ENCODE assay signal across 8 cellular contexts in genomic region chr12:9449657-9450126, GRCh38.
DNase-seq lines count a peak whose midpoint lies in the region; ATAC-seq and TF ChIP-seq lines count a peak whose summit lies in the region.
"Not testable (repeated sequence)": the region's sequence is repeated elsewhere in the genome, so short reads cannot be mapped to it uniquely, and the experiment has no call there.

No MANE protein-coding gene starts in this region.

- H3K79me2 ChIP-seq in SK-N-SH (ENCODE audit: insufficient read depth): not testable (repeated sequence)

- H3K27ac Mint-ChIP-seq in CD8-positive, alpha-beta memory T cell: peak overlapping the region in 6 of 8 donors; percentile 62 to 85 (median 72)
- peak overlapping the region; percentile 70 for H3K27ac Mint-ChIP-seq in activated CD8-positive, alpha-beta T cell treated with anti-CD3 and anti-CD28 coated beads, Interleukin-2, amount 10 ng/mL, durations not matched to agents 7 days and 5 days
- not testable (repeated sequence) for H3K27ac Mint-ChIP-seq in MCF 10A (ENCODE audit: low read depth, unreplicated experiment)

- TF ChIP-seq POLR2A in NB4 (IDR thresholded peaks at IDR 0.05; ENCODE audit: extremely low read depth, insufficient read length); sigmoid colon (IDR thresholded peaks at IDR 0.05): not testable (repeated sequence)

- WGBS in SK-N-SH (ENCODE audit: low lambda C conversion rate): 81% methylated on average over 9 of the region's 9 CpGs
- 79 to 89% methylated on average over 9 of the region's 9 CpGs for WGBS in sigmoid colon, 2 donors

- not testable (repeated sequence) for H4K20me1 ChIP-seq in SK-N-SH (ENCODE audit: insufficient read depth)

- not testable (repeated sequence) for BruUV-seq in MCF 10A (replicated peaks; lab: Mats Ljungman, UMichigan)

- H3K9me3 Mint-ChIP-seq in CD8-positive, alpha-beta memory T cell; activated CD8-positive, alpha-beta T cell treated with anti-CD3 and anti-CD28 coated beads, Interleukin-2, amount 10 ng/mL, durations not matched to agents 7 days and 5 days (ENCODE audit: insufficient read depth); MCF 10A (ENCODE audit: unreplicated experiment): not testable (repeated sequence)

- not testable (repeated sequence) for H3K9me3 ChIP-seq in CD8-positive, alpha-beta memory T cell (ENCODE audit: low read length); SK-N-SH; sigmoid colon

- not testable (repeated sequence) for H3K4me1 ChIP-seq in CD8-positive, alpha-beta memory T cell (ENCODE audit: insufficient read depth, low read length); SK-N-SH (ENCODE audit: control insufficient read depth in 1 of 2, insufficient read depth in 2 of 2, low read depth in 1 of 2, low read length in 1 of 2); sigmoid colon

- peak in 1 of 5 donors; percentile 45 for DNase-seq in CD8-positive, alpha-beta memory T cell
- DNase-seq in HFF-Myc (ENCODE audit: extremely low read depth, low read depth); MCF 10A (ENCODE audit: unreplicated experiment); sigmoid colon: not testable (repeated sequence)
- DNase-seq in NB4 (ENCODE audit: low read depth) (peak; percentile 32), SK-N-SH (peak; percentile 3), islet precursor cell (peak; percentile 56)
- peak; percentile 36 for DNase-seq in activated CD8-positive, alpha-beta T cell treated with anti-CD3 and anti-CD28 coated beads, Interleukin-2, amount 10 ng/mL, durations not matched to agents 7 days and 5 days

- not testable (repeated sequence) for H3K9me2 ChIP-seq in SK-N-SH

- H3K27ac ChIP-seq in CD8-positive, alpha-beta memory T cell (ENCODE audit: low read depth, low read length); SK-N-SH (ENCODE audit: low read depth in 2 of 2, low read length in 1 of 2): not testable (repeated sequence)
- peak overlapping the region in 3 of 4 donors; percentile 44 to 65 (median 64) for H3K27ac ChIP-seq in sigmoid colon

- H3K36me3 Mint-ChIP-seq in CD8-positive, alpha-beta memory T cell: peaks cover 0 to 10% (median 0%) of the 10 kb centered on the region in 3 donors
- H3K36me3 Mint-ChIP-seq in activated CD8-positive, alpha-beta T cell treated with anti-CD3 and anti-CD28 coated beads, Interleukin-2, amount 10 ng/mL, durations not matched to agents 7 days and 5 days (ENCODE audit: low read depth): peaks cover 12% of the 10 kb centered on the region
- peaks cover 12% of the 10 kb centered on the region for H3K36me3 Mint-ChIP-seq in MCF 10A (ENCODE audit: insufficient read depth, unreplicated experiment)

- intact Hi-C loops in MCF 10A (cut with micrococcal nuclease); sigmoid colon (cut with DNase I): not testable (repeated sequence)

- H3F3A ChIP-seq in SK-N-SH (replicated peaks; ENCODE audit: insufficient read depth): not testable (repeated sequence)

- POLR2A ChIA-PET in CD8-positive, alpha-beta memory T cell (lab: Charles Lee): interaction anchor here (1.1 to 1.2 kb wide), 2 partner anchors 166 to 419 kb away, joined by 3 to 5 read pairs; partner anchors contain the start of gene CLEC2B
- POLR2A ChIA-PET in SK-N-SH (lab: Yijun Ruan, JAX): interaction anchor here (1.0 kb wide), 1 partner anchor 20 kb away, joined by 3 read pairs; no protein-coding TSS in a partner anchor
- POLR2A ChIA-PET in activated CD8-positive, alpha-beta T cell treated with anti-CD3 and anti-CD28 coated beads, Interleukin-2, amount 10 ng/mL, durations not matched to agents 7 days and 5 days (lab: Charles Lee): interaction anchor here (0.7 to 1.4 kb wide), 2 partner anchors 166 to 220 kb away, joined by 3 read pairs; partner anchors contain the start of gene CLEC2D
- POLR2A ChIA-PET in MCF 10A (lab: Yijun Ruan, JAX): not testable (repeated sequence)

- not testable (repeated sequence) for H3K9ac ChIP-seq in SK-N-SH

- H3K4me2 ChIP-seq in SK-N-SH: peak overlapping the region; percentile 79

- CTCF ChIA-PET in CD8-positive, alpha-beta memory T cell (lab: Charles Lee): interaction anchor here (0.9 to 1.0 kb wide), 4 partner anchors 119 to 257 kb away, joined by 3 read pairs; no protein-coding TSS in a partner anchor
- CTCF ChIA-PET in SK-N-SH (lab: Yijun Ruan, JAX): interaction anchor here (1.1 kb wide), 2 partner anchors 19 to 118 kb away, joined by 3 to 8 read pairs; no protein-coding TSS in a partner anchor
- CTCF ChIA-PET in activated CD8-positive, alpha-beta T cell treated with anti-CD3 and anti-CD28 coated beads, Interleukin-2, amount 10 ng/mL, durations not matched to agents 7 days and 5 days (lab: Charles Lee): interaction anchor here (1.1 to 3.1 kb wide), 3 partner anchors 118 to 293 kb away, joined by 3 to 15 read pairs (median 5); no protein-coding TSS in a partner anchor
- CTCF ChIA-PET in MCF 10A (lab: Yijun Ruan, JAX): interaction anchor here (0.6 to 1.4 kb wide), 6 partner anchors 72 to 768 kb away, joined by 3 read pairs; no protein-coding TSS in a partner anchor

- H3K4me1 Mint-ChIP-seq in CD8-positive, alpha-beta memory T cell: peaks cover 17 to 31% (median 27%) of the 10 kb centered on the region in 3 donors
- peaks cover 22% of the 10 kb centered on the region for H3K4me1 Mint-ChIP-seq in activated CD8-positive, alpha-beta T cell treated with anti-CD3 and anti-CD28 coated beads, Interleukin-2, amount 10 ng/mL, durations not matched to agents 7 days and 5 days (ENCODE audit: low read depth)
- peaks cover 13% of the 10 kb centered on the region for H3K4me1 Mint-ChIP-seq in MCF 10A (ENCODE audit: insufficient read depth, unreplicated experiment)

- peak overlapping the region; percentile 52 to 99 (median 97) for H3K4me3 Mint-ChIP-seq in CD8-positive, alpha-beta memory T cell
- peak overlapping the region; percentile 96 for H3K4me3 Mint-ChIP-seq in activated CD8-positive, alpha-beta T cell treated with anti-CD3 and anti-CD28 coated beads, Interleukin-2, amount 10 ng/mL, durations not matched to agents 7 days and 5 days
- H3K4me3 Mint-ChIP-seq in MCF 10A (ENCODE audit: unreplicated experiment): peak overlapping the region; percentile 96

- ATAC-seq in activated CD8-positive, alpha-beta T cell treated with anti-CD3 and anti-CD28 coated beads, Interleukin-2, amount 10 ng/mL, durations not matched to agents 7 days and 5 days: not testable (repeated sequence)

- not testable (repeated sequence) for H3K27me3 ChIP-seq in CD8-positive, alpha-beta memory T cell (ENCODE audit: insufficient read depth, low read length, poor library complexity, severe bottlenecking); SK-N-SH (ENCODE audit: insufficient read depth); sigmoid colon

- TF ChIP-seq RAD21 in SK-N-SH (IDR thresholded peaks at IDR 0.05; ENCODE audit: low read length): not testable (repeated sequence)

- H3K36me3 ChIP-seq in CD8-positive, alpha-beta memory T cell (ENCODE audit: insufficient read depth, low read length); SK-N-SH (replicated peaks in 1 of 2; ENCODE audit: control insufficient read depth in 1 of 2, insufficient read depth in 2 of 2, low read length in 1 of 2); sigmoid colon: not testable (repeated sequence)

- not testable (repeated sequence) for H2AFZ ChIP-seq in SK-N-SH (ENCODE audit: low read depth)

- TF ChIP-seq EP300 in SK-N-SH (IDR thresholded peaks at IDR 0.05; ENCODE audit: borderline replicate concordance in 1 of 2, low read depth in 1 of 2, low read length in 1 of 2); sigmoid colon (IDR thresholded peaks at IDR 0.05): not testable (repeated sequence)

- TF ChIP-seq CTCF in HFF-Myc (IDR thresholded peaks at IDR 0.05; ENCODE audit: low read depth, low read length, missing control alignments); NB4 (IDR thresholded peaks at IDR 0.05; ENCODE audit: low read depth, low read length); SK-N-SH (IDR thresholded peaks at IDR 0.05); MCF 10A (IDR thresholded peaks at IDR 0.05; ENCODE audit: unreplicated experiment); sigmoid colon (IDR thresholded peaks at IDR 0.05): not testable (repeated sequence)

- not testable (repeated sequence) for H3K27me3 Mint-ChIP-seq in CD8-positive, alpha-beta memory T cell; activated CD8-positive, alpha-beta T cell treated with anti-CD3 and anti-CD28 coated beads, Interleukin-2, amount 10 ng/mL, durations not matched to agents 7 days and 5 days (ENCODE audit: low read depth); MCF 10A (ENCODE audit: insufficient read depth, unreplicated experiment)

- H3K4me3 ChIP-seq in CD8-positive, alpha-beta memory T cell (ENCODE audit: low read length); SK-N-SH (ENCODE audit: low read depth in 2 of 2, low read length in 1 of 2): not testable (repeated sequence)
- peak overlapping the region; percentile 57 for H3K4me3 ChIP-seq in HFF-Myc (replicated peaks; ENCODE audit: low read depth, low read length)
- peak overlapping the region; percentile 68 for H3K4me3 ChIP-seq in NB4 (ENCODE audit: low read depth, low read length)
- H3K4me3 ChIP-seq in sigmoid colon: peak overlapping the region in 3 of 4 donors; percentile 29 to 60 (median 55)
